Comparison of ENCODE assay signal across 17 cellular contexts in the genomic region with DNA sequence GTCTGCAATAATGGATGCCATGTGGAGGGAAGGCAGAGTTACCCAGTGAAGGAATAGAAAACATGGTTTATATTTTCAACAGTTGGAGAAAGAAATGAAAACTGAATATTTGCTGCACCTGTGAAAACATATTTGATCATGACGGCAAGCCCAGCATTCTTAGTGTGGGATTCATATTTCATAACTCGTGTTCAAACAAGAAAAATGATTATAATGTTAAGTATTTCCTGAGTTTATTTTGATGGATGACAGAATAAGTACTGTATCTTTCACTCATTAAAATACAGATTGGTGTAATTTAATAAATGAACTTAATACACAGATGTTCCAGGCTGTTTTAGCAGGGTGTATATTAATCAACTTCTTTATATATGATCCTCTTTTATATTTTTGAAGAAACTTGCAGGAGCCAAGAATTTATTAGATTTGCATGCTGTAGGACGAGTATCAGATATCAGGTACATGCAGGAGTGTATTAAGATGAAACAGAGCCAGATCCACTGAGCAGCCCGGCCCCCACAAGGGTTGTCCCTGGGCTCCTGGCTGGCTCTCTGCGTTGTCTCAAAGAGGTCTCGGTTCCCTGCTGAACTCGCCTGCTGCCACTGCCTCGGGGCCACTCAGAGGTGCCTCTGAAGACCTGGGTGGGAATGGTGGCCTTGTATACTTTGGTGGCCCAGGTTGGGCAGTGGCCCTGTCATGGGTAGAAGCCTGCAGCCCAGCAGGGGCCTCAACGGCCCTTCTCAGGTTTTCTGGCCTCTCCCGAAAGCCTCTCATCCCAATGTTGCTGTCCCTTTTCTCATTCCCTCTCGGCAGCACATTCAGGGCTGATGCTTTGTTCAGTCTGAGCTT.
A peak's percentile ranks its signal among the peaks of the same experiment; 100 is the strongest.
DNase-seq lines count a peak whose midpoint lies in the region; ATAC-seq, FAIRE-seq and TF ChIP-seq lines count a peak whose summit lies in the region.
"Had no signal": no experiment of that assay in that cellular context is flagged by ENCODE, and none has a peak within 500 bp of the region (broad histone marks: within the 10 kb centered on the region; RNA-seq: fewer than 3 reads in every experiment).

No MANE protein-coding gene starts in this region.

- no peak for ATAC-seq in CD4-positive, alpha-beta T cell (ENCODE audit: poor library complexity)
- ATAC-seq: activated T-cell treated with anti-CD3 and anti-CD28 coated beads, Interleukin-2, amount 50 U/mL, for 72 hours; T-cell; upper lobe of right lung had no signal

- H3K4me2 ChIP-seq in astrocyte (ENCODE audit: low read length): peak overlapping the region; percentile 37
- peak overlapping the region; percentile 55 for H3K4me2 ChIP-seq in osteoblast (ENCODE audit: insufficient read depth, low read length)

- H3K36me3 ChIP-seq in astrocyte (ENCODE audit: insufficient read depth, low read length): no peaks in the 10 kb centered on the region
- H3K36me3 ChIP-seq in osteoblast (ENCODE audit: insufficient read depth, low read length): no peaks in the 10 kb centered on the region
- H3K36me3 ChIP-seq: upper lobe of right lung had no signal

- H3K4me1 ChIP-seq in astrocyte (ENCODE audit: insufficient read depth, low read length) (peaks cover 4% of the 10 kb centered on the region), osteoblast (ENCODE audit: insufficient read depth, low read length) (peaks cover 22% of the 10 kb centered on the region)
- H3K4me1 ChIP-seq: upper lobe of right lung had no signal

- FAIRE-seq in astrocyte (lab: Jason Lieb, UNC): no peak

- peak; percentile 32 for DNase-seq in G401 (ENCODE audit: low spot score)
- DNase-seq in astrocyte (ENCODE audit: low read depth): peak; percentile 22
- peak; percentile 5 for DNase-seq in fibroblast of the conjunctiva (ENCODE audit: low read depth)
- DNase-seq in osteoblast (ENCODE audit: insufficient read length, low spot score, missing footprints): peak; percentile 83
- DNase-seq in ACHN: no peak
- no peak for DNase-seq in AG08396 (ENCODE audit: low spot score)
- no peak for DNase-seq in CD4-positive, alpha-beta T cell
- no peak for DNase-seq in kidney tubule cell (ENCODE audit: low spot score)
- DNase-seq: activated T-cell treated with anti-CD3 and anti-CD28 coated beads, Interleukin-2, amount 50 U/mL, for 72 hours; central memory CD4-positive, alpha-beta T cell; H9; Karpas-422; stimulated activated naive CD4-positive, alpha-beta T cell treated with Interleukin-2 at 50 U/mL for 16 hours; T-cell; upper lobe of right lung had no signal

- H2AFZ ChIP-seq in astrocyte (ENCODE audit: low read depth, low read length) (no peak overlapping the region), osteoblast (ENCODE audit: low read length) (peak overlapping the region; percentile 51)

- H4K20me1 ChIP-seq in astrocyte (ENCODE audit: insufficient read depth, low read length) (no peaks in the 10 kb centered on the region), osteoblast (ENCODE audit: insufficient read depth, low read length) (no peaks in the 10 kb centered on the region)

- H3K79me2 ChIP-seq in astrocyte (ENCODE audit: insufficient read depth, low read length): no peaks in the 10 kb centered on the region
- no peaks in the 10 kb centered on the region for H3K79me2 ChIP-seq in osteoblast (ENCODE audit: insufficient read depth, low read length)

- no peak overlapping the region for H3K27ac Mint-ChIP-seq in astrocyte (ENCODE audit: unreplicated experiment)
- no peak overlapping the region for H3K27ac Mint-ChIP-seq in CD4-positive, alpha-beta T cell
- H3K27ac Mint-ChIP-seq: activated T-cell treated with anti-CD3 and anti-CD28 coated beads, Interleukin-2, amount 50 U/mL, for 72 hours; natural killer cell treated with Interleukin-12 subunit alpha and Interleukin-12 subunit beta and Interleukin-15 and Interleukin-18, amount 100 ng/mL, for 72 hours; T-cell had no signal

- H3K27me3 ChIP-seq in astrocyte (ENCODE audit: insufficient read depth, low read length) (no peaks in the 10 kb centered on the region), osteoblast (ENCODE audit: insufficient read depth, low read length) (no peaks in the 10 kb centered on the region)
- H3K27me3 ChIP-seq in CD4-positive, alpha-beta T cell (ENCODE audit: control insufficient read depth, insufficient read depth, low read length): no peaks in the 10 kb centered on the region

- no peaks in the 10 kb centered on the region for H3K4me1 Mint-ChIP-seq in astrocyte (ENCODE audit: low read depth, unreplicated experiment)
- H3K4me1 Mint-ChIP-seq in CD4-positive, alpha-beta T cell (ENCODE audit: low read depth): no peaks in the 10 kb centered on the region
- H3K4me1 Mint-ChIP-seq: T-cell had no signal

- no peaks in the 10 kb centered on the region for H3K9me3 Mint-ChIP-seq in astrocyte (ENCODE audit: unreplicated experiment)
- H3K9me3 Mint-ChIP-seq in CD4-positive, alpha-beta T cell: no peaks in the 10 kb centered on the region
- H3K9me3 Mint-ChIP-seq: activated T-cell treated with anti-CD3 and anti-CD28 coated beads, Interleukin-2, amount 50 U/mL, for 72 hours; natural killer cell treated with Interleukin-12 subunit alpha and Interleukin-12 subunit beta and Interleukin-15 and Interleukin-18, amount 100 ng/mL, for 72 hours; T-cell had no signal

- in situ Hi-C loops in G401 (cut with HindIII; ENCODE audit: low sequenced_read_pairs): no loop called here
- in situ Hi-C loops in ACHN (cut with HindIII; ENCODE audit: low pct_ligation_motif_present, low pct_unique_long_range_greater_than_20kb, low sequenced_read_pairs): no loop called here

- peaks cover 58% of the 10 kb centered on the region for H3K27me3 Mint-ChIP-seq in astrocyte (ENCODE audit: low read depth, unreplicated experiment)
- H3K27me3 Mint-ChIP-seq in CD4-positive, alpha-beta T cell: peaks cover 55% of the 10 kb centered on the region

- H3K36me3 Mint-ChIP-seq in astrocyte (ENCODE audit: low read depth, unreplicated experiment): no peaks in the 10 kb centered on the region
- no peaks in the 10 kb centered on the region for H3K36me3 Mint-ChIP-seq in CD4-positive, alpha-beta T cell (ENCODE audit: low read depth)
- H3K36me3 Mint-ChIP-seq: natural killer cell treated with Interleukin-12 subunit alpha and Interleukin-12 subunit beta and Interleukin-15 and Interleukin-18, amount 100 ng/mL, for 72 hours; T-cell had no signal

- no peaks in the 10 kb centered on the region for H3K9me3 ChIP-seq in astrocyte (ENCODE audit: insufficient read depth, low read depth, low read length)
- no peaks in the 10 kb centered on the region for H3K9me3 ChIP-seq in osteoblast (ENCODE audit: low read depth, low read length)
- H3K9me3 ChIP-seq in CD4-positive, alpha-beta T cell (ENCODE audit: control insufficient read depth, low read length): no peaks in the 10 kb centered on the region
- H3K9me3 ChIP-seq: upper lobe of right lung had no signal

- no peak overlapping the region for H3K9ac ChIP-seq in astrocyte (ENCODE audit: low read length)

- CTCF ChIA-PET in CD4-positive, alpha-beta T cell (lab: Charles Lee): interaction anchor here (1.2 kb wide), 1 partner anchor 18 kb away, joined by 3 read pairs; no protein-coding TSS in a partner anchor

- peak overlapping the region; percentile 19 for H3K27ac ChIP-seq in astrocyte (ENCODE audit: low read depth, low read length)
- peak overlapping the region; percentile 69 for H3K27ac ChIP-seq in osteoblast (ENCODE audit: low read depth, low read length)
- H3K27ac ChIP-seq in CD4-positive, alpha-beta T cell (ENCODE audit: low read depth, low read length): no peak overlapping the region
- H3K27ac ChIP-seq: upper lobe of right lung had no signal

- intact Hi-C loops in CD4-positive, alpha-beta T cell (cut with DNase I, micrococcal nuclease): no loop called here

- POLR2A ChIA-PET in CD4-positive, alpha-beta T cell (lab: Charles Lee): no interaction called here

- H3K4me3 ChIP-seq in astrocyte (ENCODE audit: insufficient read depth, low read depth, low read length) (no peak overlapping the region), osteoblast (ENCODE audit: insufficient read depth, low read length) (peak overlapping the region; percentile 20)
- H3K4me3 ChIP-seq: lung, upper lobe of right lung had no signal

- no peak overlapping the region for H3K4me3 Mint-ChIP-seq in astrocyte (ENCODE audit: unreplicated experiment)
- H3K4me3 Mint-ChIP-seq in CD4-positive, alpha-beta T cell: no peak overlapping the region
- H3K4me3 Mint-ChIP-seq: activated T-cell treated with anti-CD3 and anti-CD28 coated beads, Interleukin-2, amount 50 U/mL, for 72 hours; H9; natural killer cell treated with Interleukin-12 subunit alpha and Interleukin-12 subunit beta and Interleukin-15 and Interleukin-18, amount 100 ng/mL, for 72 hours; T-cell had no signal

- TF ChIP-seq CTCF in astrocyte (IDR thresholded peaks at IDR 0.05; ENCODE audit: insufficient read depth, low read depth, low read length) (no peak), osteoblast (IDR thresholded peaks at IDR 0.05; ENCODE audit: extremely low read depth, low read depth, low read length) (no peak)
- TF ChIP-seq CTCF in CD4-positive, alpha-beta T cell (IDR thresholded peaks at IDR 0.05): no peak

Comparison
In these comparisons a context has a peak if more than half of its experiments do, and no peak if none do; other contexts are left out.
1. DNase-seq: peak in G401 (single experiment), astrocyte (single experiment), fibroblast of the conjunctiva (single experiment) and osteoblast (single experiment); none in ACHN (single experiment), AG08396 (single experiment), CD4-positive, alpha-beta T cell (0 of 10) and kidney tubule cell (single experiment).